9 cellular contexts compared by ENCODE assay signal in the genomic region with DNA sequence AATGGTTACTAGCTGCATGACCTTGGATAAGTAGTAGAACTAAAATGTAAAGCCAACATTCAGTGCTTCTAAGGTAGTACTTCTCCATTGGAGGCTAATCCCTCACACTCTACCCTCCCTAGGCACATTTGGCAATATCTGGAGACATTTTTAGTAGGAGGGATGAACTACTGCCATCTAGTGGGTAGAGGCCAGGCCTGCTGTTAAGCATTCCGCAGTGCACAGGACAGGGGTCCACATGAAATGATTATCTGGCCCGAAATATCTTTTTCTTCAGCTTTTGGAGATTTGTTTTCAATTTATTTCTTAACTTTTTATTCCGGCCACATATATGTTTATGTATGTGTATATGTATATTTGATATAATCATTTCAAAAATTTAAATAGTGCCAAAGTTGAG. TPM values are rescaled to one million over a fixed set of nuclear protein-coding genes. Genes with fewer than 3 reads are reported as not detected.
DNase-seq lines count a peak whose midpoint lies in the region; ATAC-seq and TF ChIP-seq lines count a peak whose summit lies in the region.
"Had no signal": no experiment of that assay in that cellular context is flagged by ENCODE, and none has a peak within 500 bp of the region (broad histone marks: within the 10 kb centered on the region; RNA-seq: fewer than 3 reads in every experiment).

No MANE protein-coding gene starts in this region.

- TF ChIP-seq CTCF in GM12865 (IDR thresholded peaks at IDR 0.05; ENCODE audit: insufficient read depth, low read depth, low read length, missing control alignments) (peak; percentile 31), WERI-Rb-1 (IDR thresholded peaks at IDR 0.05; ENCODE audit: low read depth, low read length) (peak; percentile 68), kidney epithelial cell (IDR thresholded peaks at IDR 0.05; ENCODE audit: insufficient read depth, low read length, poor library complexity, severe bottlenecking) (peak; percentile 75), gastroesophageal sphincter (IDR thresholded peaks at IDR 0.05) (peak in 1 of 4 experiments; percentile 44)

- 43 to 64% methylated on average over 3 of the region's 3 CpGs for WGBS in gastroesophageal sphincter (ENCODE audit: low coverage in 1 of 2), 2 donors

- H3K9me3 ChIP-seq in WERI-Rb-1 (ENCODE audit: severe bottlenecking) (no peaks in the 10 kb centered on the region), gastroesophageal sphincter (no peaks in the 10 kb centered on the region)
- H3K9me3 ChIP-seq: SJCRH30 had no signal

- H3K36me3 ChIP-seq in WERI-Rb-1 (no peaks in the 10 kb centered on the region), kidney epithelial cell (ENCODE audit: control insufficient read depth, insufficient read depth, low read length) (no peaks in the 10 kb centered on the region), gastroesophageal sphincter (no peaks in the 10 kb centered on the region)
- H3K36me3 ChIP-seq: SJCRH30 had no signal

- no peak overlapping the region for H3K27ac ChIP-seq in WERI-Rb-1
- H3K27ac ChIP-seq in gastroesophageal sphincter: no peak overlapping the region
- H3K27ac ChIP-seq: SJCRH30 had no signal

- peak; percentile 1 for DNase-seq in GM12865 (ENCODE audit: low read depth)
- DNase-seq in HT1080 (ENCODE audit: low read depth): peak; percentile 19
- peak; percentile 13 for DNase-seq in WERI-Rb-1
- DNase-seq in kidney epithelial cell (ENCODE audit: low read depth): no peak
- DNase-seq in cerebellar cortex (ENCODE audit: low spot score): no peak

- H3K4me3 ChIP-seq in GM12865 (ENCODE audit: low read depth, low read length): no peak overlapping the region
- no peak overlapping the region for H3K4me3 ChIP-seq in WERI-Rb-1 (ENCODE audit: low read depth, low read length)
- H3K4me3 ChIP-seq in kidney epithelial cell (ENCODE audit: low read depth, low read length): no peak overlapping the region
- H3K4me3 ChIP-seq in gastroesophageal sphincter: no peak overlapping the region
- H3K4me3 ChIP-seq: SJCRH30 had no signal

- peaks cover 58% of the 10 kb centered on the region for H3K27me3 ChIP-seq in WERI-Rb-1 (ENCODE audit: insufficient read depth, low read depth, severe bottlenecking)
- no peaks in the 10 kb centered on the region for H3K27me3 ChIP-seq in kidney epithelial cell (ENCODE audit: control insufficient read depth, insufficient read depth, low read length)
- H3K27me3 ChIP-seq in gastroesophageal sphincter: no peaks in the 10 kb centered on the region
- H3K27me3 ChIP-seq: SJCRH30 had no signal

- no peak for TF ChIP-seq POLR2A in gastroesophageal sphincter (IDR thresholded peaks at IDR 0.05)

- TF ChIP-seq EP300 in gastroesophageal sphincter (IDR thresholded peaks at IDR 0.05): no peak

- ATAC-seq in HG02571 (IDR thresholded peaks at IDR 0.05; ENCODE audit: unreplicated experiment) (no peak), GM21576 (IDR thresholded peaks at IDR 0.05; ENCODE audit: unreplicated experiment) (no peak), gastroesophageal sphincter (no peak)

- no peaks in the 10 kb centered on the region for H3K4me1 ChIP-seq in gastroesophageal sphincter
- H3K4me1 ChIP-seq: SJCRH30 had no signal

RNA-seq across cellular contexts. Expression of a gene that starts 36.0 kb away (rescaled TPM):
- total RNA-seq in HT1080 (2014; rRNA removed; shearing (Covaris generic)): 7.5 and 13.9 TPM in 2 replicates
- 2.5 and 5.7 TPM in 2 replicates for polyA plus RNA-seq in HT1080 (2015; cell fraction: cytosol; rRNA removed)
- 2.5 and 2.6 TPM in 2 replicates for polyA plus RNA-seq in HT1080 (2015; cell fraction: nucleus; rRNA removed)
- total RNA-seq in kidney epithelial cell (not detected in 2 replicates), gastroesophageal sphincter (not detected)
- total RNA-seq: SJCRH30 had no signal

Comparison
In these comparisons a context has a peak if more than half of its experiments do, and no peak if none do; other contexts are left out.
1. DNase-seq: peak in GM12865 (single experiment), HT1080 (single experiment) and WERI-Rb-1 (single experiment); none in kidney epithelial cell (single experiment) and cerebellar cortex (single experiment).